ENCODE assay signal across 8 cellular contexts in genomic region chr7:150367677-150368097, GRCh38. TPM values are rescaled to one million over a fixed set of nuclear protein-coding genes. Genes with fewer than 3 reads are reported as not detected.
DNase-seq lines count a peak whose midpoint lies in the region; ATAC-seq and TF ChIP-seq lines count a peak whose summit lies in the region.

No MANE protein-coding gene starts in this region.

- H3K4me2 ChIP-seq in DND-41 (ENCODE audit: insufficient read depth, low read length): peak overlapping the region; percentile 83

- peak overlapping the region; percentile 95 for H3K9ac ChIP-seq in DND-41 (ENCODE audit: low read depth, low read length)

- H3K9me3 ChIP-seq in DND-41 (ENCODE audit: insufficient read depth, low read length, severe bottlenecking): no peaks in the 10 kb centered on the region
- no peaks in the 10 kb centered on the region for H3K9me3 ChIP-seq in mucosa of descending colon

- TSS peak; percentile 64 for BruUV-seq in MCF 10A (replicated peaks; lab: Mats Ljungman, UMichigan)

- H3K4me1 ChIP-seq in DND-41 (ENCODE audit: insufficient read depth, low read length): peaks cover 66% of the 10 kb centered on the region
- peaks cover 33% of the 10 kb centered on the region for H3K4me1 ChIP-seq in mucosa of descending colon (ENCODE audit: low read depth)

- H3K4me3 ChIP-seq in DND-41 (ENCODE audit: low read depth in 1 of 2, low read length in 2 of 2): peak overlapping the region in 1 of 2 experiments; percentile 66; a peak in 2 of 4 replicates
- peak overlapping the region; percentile 97 for H3K4me3 ChIP-seq in Jurkat, Clone E6-1 (ENCODE audit: low read length)
- H3K4me3 ChIP-seq in mucosa of descending colon: peak overlapping the region; percentile 80

- peak; percentile 41 for ATAC-seq in DND-41 (ENCODE audit: insufficient read depth, low read depth)
- ATAC-seq in mucosa of descending colon: peak; percentile 71

- H3K4me3 Mint-ChIP-seq in MCF 10A (ENCODE audit: unreplicated experiment): peak overlapping the region; percentile 90

- H3K27ac ChIP-seq in DND-41 (ENCODE audit: low read length): peak overlapping the region; percentile 97

- no peaks in the 10 kb centered on the region for H3K4me1 Mint-ChIP-seq in MCF 10A (ENCODE audit: insufficient read depth, unreplicated experiment)

- POLR2A ChIA-PET in MCF 10A (lab: Yijun Ruan, JAX): interaction anchor here (0.6 to 3.4 kb wide), 5 partner anchors 10 to 1672 kb away, joined by 3 to 49 read pairs (median 6); no protein-coding TSS in a partner anchor

- H2AFZ ChIP-seq in DND-41 (ENCODE audit: low read depth, low read length): no peak overlapping the region

- TF ChIP-seq CTCF in DND-41 (IDR thresholded peaks at IDR 0.05; ENCODE audit: borderline replicate concordance, extremely low read depth, low read length, poor library complexity, severe bottlenecking) (no peak), MCF 10A (IDR thresholded peaks at IDR 0.05; ENCODE audit: unreplicated experiment) (no peak), mucosa of descending colon (IDR thresholded peaks at IDR 0.05) (no peak)

- peak overlapping the region; percentile 89 for H3K27ac Mint-ChIP-seq in MCF 10A (ENCODE audit: low read depth, unreplicated experiment)

- no peak for DNase-seq in DND-41
- DNase-seq in Jurkat, Clone E6-1 (ENCODE audit: low read depth, low spot score): peak; percentile 91
- DNase-seq in MCF 10A (ENCODE audit: unreplicated experiment): no peak
- DNase-seq in mucosa of descending colon: no peak
- DNase-seq in GM19238 (ENCODE audit: insufficient read length, low spot score): no peak
- DNase-seq in hepatic stellate cell (ENCODE audit: low spot score): no peak
- DNase-seq in activated CD8-positive, alpha-beta memory T cell treated with anti-CD3 and anti-CD28 coated beads, Interleukin-2, amount 50 U/mL, for 4 hours: no peak
- no peak for DNase-seq in COLO829 (ENCODE audit: low spot score)

- H4K20me1 ChIP-seq in DND-41 (ENCODE audit: insufficient read depth, low read length): peaks cover 11% of the 10 kb centered on the region

- no peaks in the 10 kb centered on the region for H3K27me3 ChIP-seq in DND-41 (ENCODE audit: insufficient read depth, low read length, poor library complexity)

- peaks cover 14% of the 10 kb centered on the region for H3K36me3 Mint-ChIP-seq in MCF 10A (ENCODE audit: insufficient read depth, unreplicated experiment)

- no peaks in the 10 kb centered on the region for H3K27me3 Mint-ChIP-seq in MCF 10A (ENCODE audit: insufficient read depth, unreplicated experiment)

- H3K36me3 ChIP-seq in DND-41 (ENCODE audit: insufficient read depth, low read length) (peaks cover 40% of the 10 kb centered on the region), mucosa of descending colon (ENCODE audit: low read depth) (no peaks in the 10 kb centered on the region)

- H3K9me3 Mint-ChIP-seq in MCF 10A (ENCODE audit: unreplicated experiment): no peaks in the 10 kb centered on the region

- CTCF ChIA-PET in MCF 10A (lab: Yijun Ruan, JAX): interaction anchor here (0.7 to 1.8 kb wide), 3 partner anchors 9 to 38 kb away, joined by 3 to 7 read pairs (median 6); a partner anchor contains a TSS

- intact Hi-C loops in MCF 10A (cut with micrococcal nuclease) (loop anchor here (1.0 kb wide), 2 partner anchors 12 to 33 kb away; partner anchors contain the start of gene ZNF775), mucosa of descending colon (cut with DNase I, micrococcal nuclease) (no loop called here)

- peaks cover 95% of the 10 kb centered on the region for H3K79me2 ChIP-seq in DND-41 (ENCODE audit: insufficient read depth, low read length)

RNA-seq across cellular contexts. Expression of gene REPIN1, which starts 0.9 kb away (rescaled TPM):
- 95.3 TPM for polyA plus RNA-seq in Jurkat, Clone E6-1 (2012; ENCODE audit: insufficient read depth, insufficient read length)
- total RNA-seq in MCF 10A (2022) (80.8 and 83.0 TPM in 2 replicates), mucosa of descending colon (100 to 1,000 TPM; 151 to 228 (median 202) TPM)

RNA-seq across cellular contexts. Expression of gene ZNF775, which starts 11.4 kb away (rescaled TPM):
- polyA plus RNA-seq in Jurkat, Clone E6-1 (2012; ENCODE audit: insufficient read depth, insufficient read length): 8.2 TPM
- 1.7 and 2.0 TPM in 2 replicates for total RNA-seq in MCF 10A (2022)
- total RNA-seq in mucosa of descending colon: 10 to 100 TPM; 10.9 to 11.8 (median 11.3) TPM

RNA-seq across cellular contexts. Expression of gene RARRES2, which starts 26.3 kb away (rescaled TPM):
- polyA plus RNA-seq in Jurkat, Clone E6-1 (2012; ENCODE audit: insufficient read depth, insufficient read length): 1.1 TPM
- total RNA-seq in MCF 10A (2022) (not detected in 2 replicates), mucosa of descending colon (100 to 1,000 TPM in 1 of 3 donors, 10 to 100 TPM in 2; 82.6 to 202 (median 98.9) TPM)

RNA-seq across cellular contexts. Expression of gene ACTR3C, which starts 44.3 kb away (rescaled TPM):
- polyA plus RNA-seq in Jurkat, Clone E6-1 (2012; ENCODE audit: insufficient read depth, insufficient read length): 7.5 TPM
- total RNA-seq in MCF 10A (2022): 3.5 and 3.6 TPM in 2 replicates
- 10 to 100 TPM; 29.9 to 53.0 (median 30.2) TPM for total RNA-seq in mucosa of descending colon

RNA-seq across cellular contexts. Expression of gene LRRC61, which starts 44.5 kb away (rescaled TPM):
- 33.4 TPM for polyA plus RNA-seq in Jurkat, Clone E6-1 (2012; ENCODE audit: insufficient read depth, insufficient read length)
- total RNA-seq in MCF 10A (2022): 8.4 and 10.1 TPM in 2 replicates
- total RNA-seq in mucosa of descending colon: 10 to 100 TPM; 11.8 to 14.5 (median 14.5) TPM

Comparison
In these comparisons a context has a peak if more than half of its experiments do, and no peak if none do; other contexts are left out.
1. RNA of gene RARRES2, which starts 26.3 kb away (total RNA-seq): 82.6 to 202 TPM in mucosa of descending colon; not detected in MCF 10A; every median in the first group is over 10 times any median in the second.